Comparison of ENCODE assay signal across 1 cellular context in genomic region chr2:138282014-138282413, GRCh38.
A peak's percentile ranks its signal among the peaks of the same experiment; 100 is the strongest.
TF ChIP-seq lines count a peak whose summit lies in the region.

No MANE protein-coding gene starts in this region.

TF ChIP-seq in HepG2, 621 proteins besides CTCF, POLR2A, EP300 and RAD21 (continued from another document and continues in another):
- TF ChIP-seq, protein P1, sequence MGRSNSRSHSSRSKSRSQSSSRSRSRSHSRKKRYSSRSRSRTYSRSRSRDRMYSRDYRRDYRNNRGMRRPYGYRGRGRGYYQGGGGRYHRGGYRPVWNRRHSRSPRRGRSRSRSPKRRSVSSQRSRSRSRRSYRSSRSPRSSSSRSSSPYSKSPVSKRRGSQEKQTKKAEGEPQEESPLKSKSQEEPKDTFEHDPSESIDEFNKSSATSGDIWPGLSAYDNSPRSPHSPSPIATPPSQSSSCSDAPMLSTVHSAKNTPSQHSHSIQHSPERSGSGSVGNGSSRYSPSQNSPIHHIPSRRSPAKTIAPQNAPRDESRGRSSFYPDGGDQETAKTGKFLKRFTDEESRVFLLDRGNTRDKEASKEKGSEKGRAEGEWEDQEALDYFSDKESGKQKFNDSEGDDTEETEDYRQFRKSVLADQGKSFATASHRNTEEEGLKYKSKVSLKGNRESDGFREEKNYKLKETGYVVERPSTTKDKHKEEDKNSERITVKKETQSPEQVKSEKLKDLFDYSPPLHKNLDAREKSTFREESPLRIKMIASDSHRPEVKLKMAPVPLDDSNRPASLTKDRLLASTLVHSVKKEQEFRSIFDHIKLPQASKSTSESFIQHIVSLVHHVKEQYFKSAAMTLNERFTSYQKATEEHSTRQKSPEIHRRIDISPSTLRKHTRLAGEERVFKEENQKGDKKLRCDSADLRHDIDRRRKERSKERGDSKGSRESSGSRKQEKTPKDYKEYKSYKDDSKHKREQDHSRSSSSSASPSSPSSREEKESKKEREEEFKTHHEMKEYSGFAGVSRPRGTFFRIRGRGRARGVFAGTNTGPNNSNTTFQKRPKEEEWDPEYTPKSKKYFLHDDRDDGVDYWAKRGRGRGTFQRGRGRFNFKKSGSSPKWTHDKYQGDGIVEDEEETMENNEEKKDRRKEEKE (IDR thresholded peaks at IDR 0.05), result no peak
- TF ChIP-seq DZIP1 (CRISPR knock-in tag; IDR thresholded peaks at IDR 0.05) (no peak), ARNTL (CRISPR knock-in tag; IDR thresholded peaks at IDR 0.05) (peak; percentile 45; the same call in 1 of the 2 replicates), ZNF720 (CRISPR knock-in tag; IDR thresholded peaks at IDR 0.05) (no peak), ELF3 (CRISPR knock-in tag; IDR thresholded peaks at IDR 0.05) (peak; percentile 60), ZNF329 (CRISPR knock-in tag; IDR thresholded peaks at IDR 0.05; ENCODE audit: low read depth) (no peak), ZSCAN22 (CRISPR knock-in tag; IDR thresholded peaks at IDR 0.05) (no peak), TARDBP (CRISPR knock-in tag; IDR thresholded peaks at IDR 0.05) (peak; percentile 56; the same call in 1 of the 2 replicates), ZFX (CRISPR knock-in tag; IDR thresholded peaks at IDR 0.05; ENCODE audit: low read depth) (peak; percentile 66), ZEB1 (IDR thresholded peaks at IDR 0.05; ENCODE audit: insufficient replicate concordance, low read depth) (peak; percentile 75), ZNF407 (CRISPR knock-in tag; IDR thresholded peaks at IDR 0.05; ENCODE audit: not compliant biosample characterization) (no peak), ONECUT2 (CRISPR knock-in tag; IDR thresholded peaks at IDR 0.05) (peak; percentile 82), ZBTB7A (CRISPR knock-in tag; IDR thresholded peaks at IDR 0.05) (0 out of 2 replicates have a peak, but pooled peaks have one; percentile 34), ZNF263 (CRISPR knock-in tag; IDR thresholded peaks at IDR 0.05) (peak; percentile 72; the same call in 1 of the 2 replicates), MEIS1 (CRISPR knock-in tag; IDR thresholded peaks at IDR 0.05; ENCODE audit: borderline replicate concordance) (0 out of 2 replicates have a peak, but pooled peaks have one; percentile 33), IRX3 (CRISPR knock-in tag; IDR thresholded peaks at IDR 0.05; ENCODE audit: borderline replicate concordance, low read depth) (no peak), IRF2 (CRISPR knock-in tag; IDR thresholded peaks at IDR 0.05) (peak; percentile 73; the same call in 1 of the 2 replicates), SKIL (CRISPR knock-in tag; IDR thresholded peaks at IDR 0.05; ENCODE audit: borderline replicate concordance) (peak; percentile 49; the same call in 1 of the 2 replicates)
- TF ChIP-seq, protein P2, sequence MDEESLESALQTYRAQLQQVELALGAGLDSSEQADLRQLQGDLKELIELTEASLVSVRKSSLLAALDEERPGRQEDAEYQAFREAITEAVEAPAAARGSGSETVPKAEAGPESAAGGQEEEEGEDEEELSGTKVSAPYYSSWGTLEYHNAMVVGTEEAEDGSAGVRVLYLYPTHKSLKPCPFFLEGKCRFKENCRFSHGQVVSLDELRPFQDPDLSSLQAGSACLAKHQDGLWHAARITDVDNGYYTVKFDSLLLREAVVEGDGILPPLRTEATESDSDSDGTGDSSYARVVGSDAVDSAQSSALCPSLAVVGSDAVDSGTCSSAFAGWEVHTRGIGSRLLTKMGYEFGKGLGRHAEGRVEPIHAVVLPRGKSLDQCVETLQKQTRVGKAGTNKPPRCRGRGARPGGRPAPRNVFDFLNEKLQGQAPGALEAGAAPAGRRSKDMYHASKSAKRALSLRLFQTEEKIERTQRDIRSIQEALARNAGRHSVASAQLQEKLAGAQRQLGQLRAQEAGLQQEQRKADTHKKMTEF (CRISPR knock-in tag; IDR thresholded peaks at IDR 0.05), result peak; percentile 66; the same call in 1 of the 2 replicates
- TF ChIP-seq, protein P3, sequence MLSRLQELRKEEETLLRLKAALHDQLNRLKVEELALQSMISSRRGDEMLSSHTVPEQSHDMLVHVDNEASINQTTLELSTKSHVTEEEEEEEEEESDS (CRISPR knock-in tag; IDR thresholded peaks at IDR 0.05; ENCODE audit: borderline replicate concordance), result no peak
- TF ChIP-seq, protein P4, sequence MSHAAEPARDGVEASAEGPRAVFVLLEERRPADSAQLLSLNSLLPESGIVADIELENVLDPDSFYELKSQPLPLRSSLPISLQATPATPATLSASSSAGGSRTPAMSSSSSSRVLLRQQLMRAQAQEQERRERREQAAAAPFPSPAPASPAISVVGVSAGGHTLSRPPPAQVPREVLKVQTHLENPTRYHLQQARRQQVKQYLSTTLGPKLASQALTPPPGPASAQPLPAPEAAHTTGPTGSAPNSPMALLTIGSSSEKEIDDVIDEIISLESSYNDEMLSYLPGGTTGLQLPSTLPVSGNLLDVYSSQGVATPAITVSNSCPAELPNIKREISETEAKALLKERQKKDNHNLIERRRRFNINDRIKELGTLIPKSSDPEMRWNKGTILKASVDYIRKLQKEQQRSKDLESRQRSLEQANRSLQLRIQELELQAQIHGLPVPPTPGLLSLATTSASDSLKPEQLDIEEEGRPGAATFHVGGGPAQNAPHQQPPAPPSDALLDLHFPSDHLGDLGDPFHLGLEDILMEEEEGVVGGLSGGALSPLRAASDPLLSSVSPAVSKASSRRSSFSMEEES (CRISPR knock-in tag; IDR thresholded peaks at IDR 0.05), result peak; percentile 67
- TF ChIP-seq, protein P5, sequence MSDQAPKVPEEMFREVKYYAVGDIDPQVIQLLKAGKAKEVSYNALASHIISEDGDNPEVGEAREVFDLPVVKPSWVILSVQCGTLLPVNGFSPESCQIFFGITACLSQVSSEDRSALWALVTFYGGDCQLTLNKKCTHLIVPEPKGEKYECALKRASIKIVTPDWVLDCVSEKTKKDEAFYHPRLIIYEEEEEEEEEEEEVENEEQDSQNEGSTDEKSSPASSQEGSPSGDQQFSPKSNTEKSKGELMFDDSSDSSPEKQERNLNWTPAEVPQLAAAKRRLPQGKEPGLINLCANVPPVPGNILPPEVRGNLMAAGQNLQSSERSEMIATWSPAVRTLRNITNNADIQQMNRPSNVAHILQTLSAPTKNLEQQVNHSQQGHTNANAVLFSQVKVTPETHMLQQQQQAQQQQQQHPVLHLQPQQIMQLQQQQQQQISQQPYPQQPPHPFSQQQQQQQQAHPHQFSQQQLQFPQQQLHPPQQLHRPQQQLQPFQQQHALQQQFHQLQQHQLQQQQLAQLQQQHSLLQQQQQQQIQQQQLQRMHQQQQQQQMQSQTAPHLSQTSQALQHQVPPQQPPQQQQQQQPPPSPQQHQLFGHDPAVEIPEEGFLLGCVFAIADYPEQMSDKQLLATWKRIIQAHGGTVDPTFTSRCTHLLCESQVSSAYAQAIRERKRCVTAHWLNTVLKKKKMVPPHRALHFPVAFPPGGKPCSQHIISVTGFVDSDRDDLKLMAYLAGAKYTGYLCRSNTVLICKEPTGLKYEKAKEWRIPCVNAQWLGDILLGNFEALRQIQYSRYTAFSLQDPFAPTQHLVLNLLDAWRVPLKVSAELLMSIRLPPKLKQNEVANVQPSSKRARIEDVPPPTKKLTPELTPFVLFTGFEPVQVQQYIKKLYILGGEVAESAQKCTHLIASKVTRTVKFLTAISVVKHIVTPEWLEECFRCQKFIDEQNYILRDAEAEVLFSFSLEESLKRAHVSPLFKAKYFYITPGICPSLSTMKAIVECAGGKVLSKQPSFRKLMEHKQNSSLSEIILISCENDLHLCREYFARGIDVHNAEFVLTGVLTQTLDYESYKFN (CRISPR knock-in tag; conservative IDR thresholded peaks at IDR 0.05), result peak; percentile 81
- TF ChIP-seq, protein P6, sequence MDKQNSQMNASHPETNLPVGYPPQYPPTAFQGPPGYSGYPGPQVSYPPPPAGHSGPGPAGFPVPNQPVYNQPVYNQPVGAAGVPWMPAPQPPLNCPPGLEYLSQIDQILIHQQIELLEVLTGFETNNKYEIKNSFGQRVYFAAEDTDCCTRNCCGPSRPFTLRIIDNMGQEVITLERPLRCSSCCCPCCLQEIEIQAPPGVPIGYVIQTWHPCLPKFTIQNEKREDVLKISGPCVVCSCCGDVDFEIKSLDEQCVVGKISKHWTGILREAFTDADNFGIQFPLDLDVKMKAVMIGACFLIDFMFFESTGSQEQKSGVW (CRISPR knock-in tag; IDR thresholded peaks at IDR 0.05; ENCODE audit: borderline replicate concordance), result no peak
